8 cellular contexts compared by ENCODE assay signal in genomic region chr20:53934421-53935352, GRCh38.
DNase-seq lines count a peak whose midpoint lies in the region; ATAC-seq and FAIRE-seq lines count a peak whose summit lies in the region.

No MANE protein-coding gene starts in this region.

- POLR2A ChIA-PET in activated CD4-positive, alpha-beta memory T cell treated with anti-CD3 and anti-CD28 coated beads, Interleukin-2, amount 10 ng/mL, durations not matched to agents 7 days and 5 days (lab: Charles Lee), result interaction anchor here (0.9 to 1.8 kb wide), 11 partner anchors 8 to 355 kb away, joined by 3 to 10 read pairs (median 5); partner anchors contain the start of gene ZNF217

- H3K4me3 Mint-ChIP-seq in activated naive CD4-positive, alpha-beta T cell treated with anti-CD3 and anti-CD28 coated beads, Interleukin-2, amount 50 U/mL, for 24 hours, result peak overlapping the region; percentile 75
- peak overlapping the region; percentile 37 for H3K4me3 Mint-ChIP-seq in activated CD4-positive, alpha-beta memory T cell treated with anti-CD3 and anti-CD28 coated beads, Interleukin-2, amount 10 ng/mL, durations not matched to agents 7 days and 5 days

- ATAC-seq in left ventricle myocardium superior, result peak; percentile 69
- ATAC-seq in stimulated activated naive CD8-positive, alpha-beta T cell treated with anti-CD3 and anti-CD28 coated beads, Interleukin-15, Interleukin-2, amounts not matched to agents 100 U/mL and 50 U/mL, for 24 hours, result peak; percentile 83

- H3K27ac Mint-ChIP-seq in activated naive CD4-positive, alpha-beta T cell treated with anti-CD3 and anti-CD28 coated beads, Interleukin-2, amount 50 U/mL, for 24 hours, result peak overlapping the region; percentile 85
- peak overlapping the region; percentile 58 for H3K27ac Mint-ChIP-seq in activated CD4-positive, alpha-beta memory T cell treated with anti-CD3 and anti-CD28 coated beads, Interleukin-2, amount 10 ng/mL, durations not matched to agents 7 days and 5 days

- H3K4me1 Mint-ChIP-seq in activated naive CD4-positive, alpha-beta T cell treated with anti-CD3 and anti-CD28 coated beads, Interleukin-2, amount 50 U/mL, for 24 hours, result peaks cover 63% of the 10 kb centered on the region
- peaks cover 42% of the 10 kb centered on the region for H3K4me1 Mint-ChIP-seq in activated CD4-positive, alpha-beta memory T cell treated with anti-CD3 and anti-CD28 coated beads, Interleukin-2, amount 10 ng/mL, durations not matched to agents 7 days and 5 days

- FAIRE-seq in HTR-8/SVneo (lab: Jason Lieb, UNC), result no peak

- intact Hi-C loops in left ventricle myocardium superior (cut with micrococcal nuclease), result no loop called here

- H3K36me3 Mint-ChIP-seq in activated naive CD4-positive, alpha-beta T cell treated with anti-CD3 and anti-CD28 coated beads, Interleukin-2, amount 50 U/mL, for 24 hours, result no peaks in the 10 kb centered on the region
- no peaks in the 10 kb centered on the region for H3K36me3 Mint-ChIP-seq in activated CD4-positive, alpha-beta memory T cell treated with anti-CD3 and anti-CD28 coated beads, Interleukin-2, amount 10 ng/mL, durations not matched to agents 7 days and 5 days (ENCODE audit: low read depth)

- no peak for DNase-seq in activated naive CD4-positive, alpha-beta T cell treated with anti-CD3 and anti-CD28 coated beads, Interleukin-2, amount 50 U/mL, for 16 hours
- DNase-seq in HTR-8/SVneo (ENCODE audit: insufficient read length, low spot score) (peak; percentile 86), left ventricle myocardium superior (no peak), putamen (ENCODE audit: low spot score) (no peak), NCI-H1694 (lab: John Stamatoyannopoulos, UW) (no peak)
- no peak for DNase-seq in activated CD4-positive, alpha-beta memory T cell treated with anti-CD3 and anti-CD28 coated beads, Interleukin-2, amount 10 ng/mL, durations not matched to agents 7 days and 5 days
- DNase-seq in stimulated activated naive CD8-positive, alpha-beta T cell treated with anti-CD3 and anti-CD28 coated beads, Interleukin-15, Interleukin-2, amounts not matched to agents 100 U/mL and 50 U/mL, for 24 hours, result peak; percentile 42

- H3K9me3 Mint-ChIP-seq in activated naive CD4-positive, alpha-beta T cell treated with anti-CD3 and anti-CD28 coated beads, Interleukin-2, amount 50 U/mL, for 24 hours, result no peaks in the 10 kb centered on the region
- no peaks in the 10 kb centered on the region for H3K9me3 Mint-ChIP-seq in activated CD4-positive, alpha-beta memory T cell treated with anti-CD3 and anti-CD28 coated beads, Interleukin-2, amount 10 ng/mL, durations not matched to agents 7 days and 5 days

- CTCF ChIA-PET in activated CD4-positive, alpha-beta memory T cell treated with anti-CD3 and anti-CD28 coated beads, Interleukin-2, amount 10 ng/mL, durations not matched to agents 7 days and 5 days (lab: Charles Lee), result interaction anchor here (0.6 to 10.3 kb wide), 11 partner anchors 17 to 383 kb away, joined by 3 to 100 read pairs (median 3); no protein-coding TSS in a partner anchor

- no peaks in the 10 kb centered on the region for H3K27me3 Mint-ChIP-seq in activated naive CD4-positive, alpha-beta T cell treated with anti-CD3 and anti-CD28 coated beads, Interleukin-2, amount 50 U/mL, for 24 hours
- peaks cover 2% of the 10 kb centered on the region for H3K27me3 Mint-ChIP-seq in activated CD4-positive, alpha-beta memory T cell treated with anti-CD3 and anti-CD28 coated beads, Interleukin-2, amount 10 ng/mL, durations not matched to agents 7 days and 5 days

Comparison
In these comparisons a context has a peak if more than half of its experiments do, and no peak if none do; other contexts are left out.
1. DNase-seq: peak in HTR-8/SVneo (single experiment) and stimulated activated naive CD8-positive, alpha-beta T cell treated with anti-CD3 and anti-CD28 coated beads, Interleukin-15, Interleukin-2, amounts not matched to agents 100 U/mL and 50 U/mL, for 24 hours (single experiment); none in activated naive CD4-positive, alpha-beta T cell treated with anti-CD3 and anti-CD28 coated beads, Interleukin-2, amount 50 U/mL, for 16 hours (single experiment), activated CD4-positive, alpha-beta memory T cell treated with anti-CD3 and anti-CD28 coated beads, Interleukin-2, amount 10 ng/mL, durations not matched to agents 7 days and 5 days (single experiment), left ventricle myocardium superior (single experiment), putamen (single experiment) and NCI-H1694 (single experiment).